In genomic region chr4:10456270-10457254, GRCh38 we compare ENCODE assay signal across 7 cellular contexts. TPM values are rescaled to one million over a fixed set of nuclear protein-coding genes. Genes with fewer than 3 reads are reported as not detected.
A peak's percentile ranks its signal among the peaks of the same experiment; 100 is the strongest.
DNase-seq lines count a peak whose midpoint lies in the region; ATAC-seq and TF ChIP-seq lines count a peak whose summit lies in the region.

No MANE protein-coding gene starts in this region.

- H4K8ac ChIP-seq in neuronal stem cell (ENCODE audit: low read depth, low read length): no peak overlapping the region

- DNase-seq in NCI-H526 (lab: John Stamatoyannopoulos, UW) (peak; percentile 2 to 74), activated T-helper 1 cell treated with Interleukin-2 at 50 U/mL for 16 hours (ENCODE audit: low read depth) (peak; percentile 37), fibroblast of mammary gland (ENCODE audit: low read depth) (peak; percentile 54), neuronal stem cell (ENCODE audit: low spot score) (no peak), upper lobe of right lung (peak; percentile 77)

- H3K4me3 ChIP-seq in fibroblast of mammary gland (ENCODE audit: control insufficient read depth, low read depth, low read length) (peak overlapping the region; percentile 57), neuronal stem cell (ENCODE audit: low read length in 2 of 2) (peak overlapping the region; percentile 60 to 89), upper lobe of right lung (peak overlapping the region; percentile 57)

- peak overlapping the region; percentile 93 for H3K18ac ChIP-seq in neuronal stem cell (ENCODE audit: low read length)

- peak overlapping the region; percentile 61 for H2AK5ac ChIP-seq in neuronal stem cell (ENCODE audit: low read depth, low read length)

- H3K9ac ChIP-seq in neuronal stem cell (ENCODE audit: low read depth, low read length, poor library complexity): peak overlapping the region; percentile 93

- H3K9me3 ChIP-seq in neuronal stem cell (replicated peaks in 1 of 2; ENCODE audit: control insufficient read depth in 2 of 2, insufficient read depth in 1 of 2, low read depth in 1 of 2, low read length in 2 of 2): peaks cover 23 to 29% of the 10 kb centered on the region in 2 donors
- no peaks in the 10 kb centered on the region for H3K9me3 ChIP-seq in upper lobe of right lung

- peak overlapping the region; percentile 95 for H2AFZ ChIP-seq in neuronal stem cell (ENCODE audit: low read length)

- H3K27ac ChIP-seq in neuronal stem cell (replicated peaks; ENCODE audit: low read length) (no peak overlapping the region), upper lobe of right lung (peak overlapping the region; percentile 2)

- H3K36me3 ChIP-seq in neuronal stem cell (replicated peaks in 1 of 2; ENCODE audit: control insufficient read depth in 2 of 2, insufficient read depth in 2 of 2, low read length in 2 of 2): peaks cover 18 to 37% of the 10 kb centered on the region in 2 donors
- no peaks in the 10 kb centered on the region for H3K36me3 ChIP-seq in upper lobe of right lung

- intact Hi-C loops in upper lobe of right lung (cut with DNase I): no loop called here

- no peak overlapping the region for H3K4ac ChIP-seq in neuronal stem cell (ENCODE audit: low read length)

- H2BK5ac ChIP-seq in neuronal stem cell (ENCODE audit: low read length): no peak overlapping the region

- no CpG with 5 or more reads among the region's 106 CpGs for whole genome bisulfite sequencing in neuronal stem cell (ENCODE audit: extremely low coverage in 2 of 2, insufficient read length in 2 of 2, insufficient replicate concordance in 1 of 2), 2 donors

- H3K79me1 ChIP-seq in neuronal stem cell (ENCODE audit: low read depth, low read length): peaks cover 15% of the 10 kb centered on the region

- peak overlapping the region; percentile 62 for H3K4me2 ChIP-seq in neuronal stem cell (ENCODE audit: insufficient read depth, low read length, poor library complexity, severe bottlenecking)

- peak; percentile 29 for ATAC-seq in GM18520 (IDR thresholded peaks at IDR 0.05; ENCODE audit: unreplicated experiment)
- peak; percentile 61 for ATAC-seq in HG02678 (IDR thresholded peaks at IDR 0.05; ENCODE audit: unreplicated experiment)
- peak; percentile 63 for ATAC-seq in upper lobe of right lung

- TF ChIP-seq CTCF in fibroblast of mammary gland (conservative IDR thresholded peaks at IDR 0.05; ENCODE audit: control insufficient read depth, insufficient read depth, low read depth, low read length): no peak
- TF ChIP-seq CTCF in upper lobe of right lung (IDR thresholded peaks at IDR 0.05): no peak

- no peak overlapping the region for H4K91ac ChIP-seq in neuronal stem cell (ENCODE audit: low read depth, low read length, poor library complexity)

- H2BK12ac ChIP-seq in neuronal stem cell (ENCODE audit: low read length): no peak overlapping the region

- peak overlapping the region; percentile 14 for H3K14ac ChIP-seq in neuronal stem cell (ENCODE audit: low read length)

- peak overlapping the region; percentile 32 for H2BK15ac ChIP-seq in neuronal stem cell (ENCODE audit: low read length)

- H3K27me3 ChIP-seq in neuronal stem cell (ENCODE audit: control insufficient read depth in 3 of 3, insufficient read depth in 3 of 3, low read depth in 1 of 3, low read length in 3 of 3): peaks cover 4 to 26% (median 21%) of the 10 kb centered on the region in 3 experiments
- H3K27me3 ChIP-seq in upper lobe of right lung: peaks cover 9% of the 10 kb centered on the region

- H3K23ac ChIP-seq in neuronal stem cell (ENCODE audit: low read depth, low read length, poor library complexity): peak overlapping the region; percentile 11

- H2BK120ac ChIP-seq in neuronal stem cell (ENCODE audit: low read depth, low read length): peak overlapping the region; percentile 51

- H3K4me1 ChIP-seq in neuronal stem cell (ENCODE audit: control insufficient read depth in 2 of 2, insufficient read depth in 1 of 2, low read depth in 1 of 2, low read length in 2 of 2) (peaks cover 0 to 10% of the 10 kb centered on the region in 2 donors), upper lobe of right lung (peaks cover 4% of the 10 kb centered on the region)

RNA-seq across cellular contexts. Expression of gene ZNF518B, which starts 0.7 kb away (rescaled TPM):
- 20.5 TPM for polyA plus RNA-seq in neuronal stem cell (2013, experiment 1 of 2)
- 22.0 TPM for polyA plus RNA-seq in neuronal stem cell (2013, experiment 2 of 2)
- total RNA-seq in upper lobe of right lung: 19.0 TPM
